Comparison of ENCODE assay signal across 8 cellular contexts in genomic region chr19:47273313-47274070, GRCh38.
DNase-seq lines count a peak whose midpoint lies in the region; ATAC-seq and TF ChIP-seq lines count a peak whose summit lies in the region.

No MANE protein-coding gene starts in this region.

- POLR2A ChIA-PET in AG04449 (lab: Yijun Ruan, JAX), result interaction anchor here (0.8 to 4.0 kb wide), 6 partner anchors 11 to 160 kb away, joined by 3 to 27 read pairs (median 4); partner anchors contain the start of genes CCDC9 and ZC3H4

- peak overlapping the region; percentile 66 for H3K4me3 ChIP-seq in AG04449 (ENCODE audit: low read depth, low read length)

- peak; percentile 38 for ATAC-seq in GM18870 (IDR thresholded peaks at IDR 0.05; ENCODE audit: unreplicated experiment)
- ATAC-seq in HG03108 (IDR thresholded peaks at IDR 0.05; ENCODE audit: unreplicated experiment), result peak; percentile 71

- TF ChIP-seq CTCF in AG04449 (IDR thresholded peaks at IDR 0.05; ENCODE audit: insufficient read depth, low read length, missing control alignments), result no peak

- CTCF ChIA-PET in AG04449 (lab: Yijun Ruan, JAX), result interaction anchor here (1.0 to 5.8 kb wide), 4 partner anchors 13 to 76 kb away, joined by 3 to 88 read pairs (median 16); partner anchors contain the start of gene DHX34

- DNase-seq in AG04449 (ENCODE audit: low read depth, low spot score), result peak; percentile 46
- DNase-seq in NCI-H345 treated with DMSO at 0.1 percent for 48 hours (lab: John Stamatoyannopoulos, UW; ENCODE audit: unreplicated experiment), result peak; percentile 61
- DNase-seq in activated CD4-positive, alpha-beta T cell treated with anti-CD3 and anti-CD28 coated beads for 1 hour, result peak; percentile 85
- peak; percentile 52 to 67 for DNase-seq in cerebellar nuclear complex (lab: John Stamatoyannopoulos, UW)
- DNase-seq in kidney tubule cell (ENCODE audit: low spot score), result peak; percentile 89
- peak; percentile 85 to 91 for DNase-seq in stimulated activated CD4-positive, alpha-beta T cell treated with anti-CD3 and anti-CD28 coated beads, Interleukin-15, amount 100 ng/mL, for 48 hours (ENCODE audit: low read depth in 2 of 2)

Comparison
In these comparisons a context has a peak if more than half of its experiments do, and no peak if none do; other contexts are left out.
1. Peak in every context shown above with its lines: DNase-seq, ATAC-seq and H3K4me3 ChIP-seq.